Comparison of ENCODE assay signal across 1 cellular context in genomic region chr3:4856986-4857385, GRCh38.
TF ChIP-seq lines count a peak whose summit lies in the region.

No MANE protein-coding gene starts in this region.

TF ChIP-seq in liver, 16 proteins besides CTCF, POLR2A, EP300 and RAD21 (continued from another document):
- TF ChIP-seq HNF4A (conservative IDR thresholded peaks at IDR 0.05) = no peak
- no peak for TF ChIP-seq SP1 (IDR thresholded peaks at IDR 0.05)
- no peak for TF ChIP-seq ZBTB33 (IDR thresholded peaks at IDR 0.05)
- no peak for TF ChIP-seq NR2F2 (IDR thresholded peaks at IDR 0.05)
- TF ChIP-seq MAX (IDR thresholded peaks at IDR 0.05) = no peak
- TF ChIP-seq RXRA (IDR thresholded peaks at IDR 0.05) = no peak
- no peak for TF ChIP-seq GABPA (IDR thresholded peaks at IDR 0.05 in 1 of 2, conservative IDR thresholded peaks at IDR 0.05 in 1 of 2)
- no peak for TF ChIP-seq FOXA2 (IDR thresholded peaks at IDR 0.05)
- no peak for TF ChIP-seq ATF3 (IDR thresholded peaks at IDR 0.05)
